In the genomic region with DNA sequence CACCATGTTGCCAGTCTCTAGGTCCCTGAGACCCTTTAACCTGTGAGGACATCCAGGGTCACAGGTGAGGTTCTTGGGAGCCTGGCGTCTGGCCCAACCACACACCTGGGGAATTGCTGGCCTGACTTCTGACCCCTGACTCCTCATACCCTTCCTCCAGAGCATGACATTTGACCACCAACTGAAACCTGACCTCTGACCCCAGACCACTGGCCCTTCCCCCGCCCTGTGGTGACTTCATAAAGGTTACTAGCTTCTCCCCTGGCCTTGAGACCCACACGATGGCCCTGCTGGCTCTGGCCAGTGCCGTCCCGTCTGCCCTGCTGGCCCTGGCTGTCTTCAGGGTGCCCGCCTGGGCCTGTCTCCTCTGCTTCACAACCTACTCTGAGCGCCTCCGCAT, we compare ENCODE assay signal across 2 cellular contexts.
TF ChIP-seq lines count a peak whose summit lies in the region.

SPACA6 (plus strand) TSS at position 85 of the 400 bp plus-strand sequence; CDS start at position 282, 197 bp downstream.

TF ChIP-seq in IMR-90, 13 proteins besides CTCF, POLR2A, EP300 and RAD21:
- TF ChIP-seq MAFK (IDR thresholded peaks at IDR 0.05; ENCODE audit: low read depth, low read length) (no peak), USF2 (IDR thresholded peaks at IDR 0.05; ENCODE audit: low read depth, low read length) (no peak), SMC3 (IDR thresholded peaks at IDR 0.05; ENCODE audit: low read depth, low read length) (no peak), BHLHE40 (IDR thresholded peaks at IDR 0.05; ENCODE audit: low read depth, low read length) (no peak), MXI1 (IDR thresholded peaks at IDR 0.05; ENCODE audit: borderline replicate concordance, low read depth, low read length) (no peak), NFE2L2 (IDR thresholded peaks at IDR 0.05; ENCODE audit: low read depth, low read length) (no peak), MAZ (IDR thresholded peaks at IDR 0.05; ENCODE audit: borderline replicate concordance, low read depth, low read length) (no peak), CHD1 (IDR thresholded peaks at IDR 0.05; ENCODE audit: low read depth, low read length) (no peak), FOS (IDR thresholded peaks at IDR 0.05; ENCODE audit: low read depth, low read length) (no peak), RFX5 (IDR thresholded peaks at IDR 0.05; ENCODE audit: low read depth, low read length) (no peak), RCOR1 (IDR thresholded peaks at IDR 0.05; ENCODE audit: insufficient replicate concordance, low read length) (no peak)
- TF ChIP-seq, protein P1, sequence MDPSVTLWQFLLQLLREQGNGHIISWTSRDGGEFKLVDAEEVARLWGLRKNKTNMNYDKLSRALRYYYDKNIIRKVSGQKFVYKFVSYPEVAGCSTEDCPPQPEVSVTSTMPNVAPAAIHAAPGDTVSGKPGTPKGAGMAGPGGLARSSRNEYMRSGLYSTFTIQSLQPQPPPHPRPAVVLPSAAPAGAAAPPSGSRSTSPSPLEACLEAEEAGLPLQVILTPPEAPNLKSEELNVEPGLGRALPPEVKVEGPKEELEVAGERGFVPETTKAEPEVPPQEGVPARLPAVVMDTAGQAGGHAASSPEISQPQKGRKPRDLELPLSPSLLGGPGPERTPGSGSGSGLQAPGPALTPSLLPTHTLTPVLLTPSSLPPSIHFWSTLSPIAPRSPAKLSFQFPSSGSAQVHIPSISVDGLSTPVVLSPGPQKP (IDR thresholded peaks at IDR 0.05; ENCODE audit: borderline replicate concordance, low read depth, low read length), result no peak

TF ChIP-seq in HepG2, 621 proteins besides CTCF, POLR2A, EP300 and RAD21:
- TF ChIP-seq PRPF4 (IDR thresholded peaks at IDR 0.05; ENCODE audit: low read depth, low read length, poor library complexity, severe bottlenecking) (no peak), ZNF17 (CRISPR knock-in tag; IDR thresholded peaks at IDR 0.05) (no peak), NR2F6 (IDR thresholded peaks at IDR 0.05) (peak; percentile 49; the same call in 1 of the 2 replicates), NR2F6 (CRISPR knock-in tag; IDR thresholded peaks at IDR 0.05) (no peak), ZNF296 (CRISPR knock-in tag; conservative IDR thresholded peaks at IDR 0.05) (no peak), ZNF674 (CRISPR knock-in tag; IDR thresholded peaks at IDR 0.05; ENCODE audit: low read depth) (no peak), SMYD3 (CRISPR knock-in tag; IDR thresholded peaks at IDR 0.05) (no peak), CREB3 (CRISPR knock-in tag; IDR thresholded peaks at IDR 0.05) (no peak), ZMAT3 (CRISPR knock-in tag; conservative IDR thresholded peaks at IDR 0.05) (no peak), ZNF660 (CRISPR knock-in tag; IDR thresholded peaks at IDR 0.05; ENCODE audit: borderline replicate concordance, low read depth) (no peak), NR2C2 (CRISPR knock-in tag; IDR thresholded peaks at IDR 0.05; ENCODE audit: borderline replicate concordance) (peak; percentile 64)
- TF ChIP-seq, protein P2, sequence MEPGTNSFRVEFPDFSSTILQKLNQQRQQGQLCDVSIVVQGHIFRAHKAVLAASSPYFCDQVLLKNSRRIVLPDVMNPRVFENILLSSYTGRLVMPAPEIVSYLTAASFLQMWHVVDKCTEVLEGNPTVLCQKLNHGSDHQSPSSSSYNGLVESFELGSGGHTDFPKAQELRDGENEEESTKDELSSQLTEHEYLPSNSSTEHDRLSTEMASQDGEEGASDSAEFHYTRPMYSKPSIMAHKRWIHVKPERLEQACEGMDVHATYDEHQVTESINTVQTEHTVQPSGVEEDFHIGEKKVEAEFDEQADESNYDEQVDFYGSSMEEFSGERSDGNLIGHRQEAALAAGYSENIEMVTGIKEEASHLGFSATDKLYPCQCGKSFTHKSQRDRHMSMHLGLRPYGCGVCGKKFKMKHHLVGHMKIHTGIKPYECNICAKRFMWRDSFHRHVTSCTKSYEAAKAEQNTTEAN (CRISPR knock-in tag; conservative IDR thresholded peaks at IDR 0.05), result no peak
- TF ChIP-seq, protein P3, sequence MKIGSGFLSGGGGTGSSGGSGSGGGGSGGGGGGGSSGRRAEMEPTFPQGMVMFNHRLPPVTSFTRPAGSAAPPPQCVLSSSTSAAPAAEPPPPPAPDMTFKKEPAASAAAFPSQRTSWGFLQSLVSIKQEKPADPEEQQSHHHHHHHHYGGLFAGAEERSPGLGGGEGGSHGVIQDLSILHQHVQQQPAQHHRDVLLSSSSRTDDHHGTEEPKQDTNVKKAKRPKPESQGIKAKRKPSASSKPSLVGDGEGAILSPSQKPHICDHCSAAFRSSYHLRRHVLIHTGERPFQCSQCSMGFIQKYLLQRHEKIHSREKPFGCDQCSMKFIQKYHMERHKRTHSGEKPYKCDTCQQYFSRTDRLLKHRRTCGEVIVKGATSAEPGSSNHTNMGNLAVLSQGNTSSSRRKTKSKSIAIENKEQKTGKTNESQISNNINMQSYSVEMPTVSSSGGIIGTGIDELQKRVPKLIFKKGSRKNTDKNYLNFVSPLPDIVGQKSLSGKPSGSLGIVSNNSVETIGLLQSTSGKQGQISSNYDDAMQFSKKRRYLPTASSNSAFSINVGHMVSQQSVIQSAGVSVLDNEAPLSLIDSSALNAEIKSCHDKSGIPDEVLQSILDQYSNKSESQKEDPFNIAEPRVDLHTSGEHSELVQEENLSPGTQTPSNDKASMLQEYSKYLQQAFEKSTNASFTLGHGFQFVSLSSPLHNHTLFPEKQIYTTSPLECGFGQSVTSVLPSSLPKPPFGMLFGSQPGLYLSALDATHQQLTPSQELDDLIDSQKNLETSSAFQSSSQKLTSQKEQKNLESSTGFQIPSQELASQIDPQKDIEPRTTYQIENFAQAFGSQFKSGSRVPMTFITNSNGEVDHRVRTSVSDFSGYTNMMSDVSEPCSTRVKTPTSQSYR (CRISPR knock-in tag; IDR thresholded peaks at IDR 0.05; ENCODE audit: borderline replicate concordance), result 0 out of 2 replicates have a peak, but pooled peaks have one; percentile 32
